In genomic region chr4:22435652-22436051, GRCh38 we compare ENCODE assay signal across 20 cellular contexts.
"Had no signal": no experiment of that assay in that cellular context is flagged by ENCODE, and none has a peak within 500 bp of the region (broad histone marks: within the 10 kb centered on the region; RNA-seq: fewer than 3 reads in every experiment).

No MANE protein-coding gene starts in this region.

- H3K9me3 ChIP-seq: esophagus muscularis mucosa, thyroid gland, uterus had no signal

- H3K4me3 ChIP-seq: cardiac muscle cell, esophagus muscularis mucosa, lung, thyroid gland, uterus had no signal

- H3K36me3 Mint-ChIP-seq: activated CD8-positive, alpha-beta memory T cell treated with anti-CD3 and anti-CD28 coated beads, Interleukin-2, amount 10 ng/mL, durations not matched to agents 7 days and 5 days had no signal

- H3K4me3 Mint-ChIP-seq: activated CD4-positive, alpha-beta memory T cell treated with anti-CD3 and anti-CD28 coated beads, Interleukin-2, amount 10 ng/mL, durations not matched to agents 7 days and 5 days; activated CD8-positive, alpha-beta memory T cell treated with anti-CD3 and anti-CD28 coated beads, Interleukin-2, amount 10 ng/mL, durations not matched to agents 7 days and 5 days; activated naive CD8-positive, alpha-beta T cell treated with anti-CD3 and anti-CD28 coated beads for 36 hours; activated T-helper 17 cell treated with anti-CD3 and anti-CD28 coated beads, Interleukin-2, amount 50 U/mL, for 72 hours; dendritic cell treated with granulocyte-macrophage colony-stimulating factor and Interleukin-4, amounts not matched to agents 40 ng/mL and 50 ng/mL, for 4 days; nephron; T-helper 2 cell treated with Interferon-gamma antibody and Interleukin-4, amounts not matched to agents 5 μg/mL and 100 μg/mL, for 36 hours had no signal

- H3K4me1 Mint-ChIP-seq: activated CD4-positive, alpha-beta memory T cell treated with anti-CD3 and anti-CD28 coated beads, Interleukin-2, amount 10 ng/mL, durations not matched to agents 7 days and 5 days; activated CD8-positive, alpha-beta memory T cell treated with anti-CD3 and anti-CD28 coated beads, Interleukin-2, amount 10 ng/mL, durations not matched to agents 7 days and 5 days; activated T-helper 17 cell treated with anti-CD3 and anti-CD28 coated beads, Interleukin-2, amount 50 U/mL, for 72 hours; nephron had no signal

- H3K27me3 ChIP-seq: cardiac muscle cell, esophagus muscularis mucosa, thyroid gland, uterus had no signal

- H3K27me3 Mint-ChIP-seq: activated CD4-positive, alpha-beta memory T cell treated with anti-CD3 and anti-CD28 coated beads, Interleukin-2, amount 10 ng/mL, durations not matched to agents 7 days and 5 days; activated CD8-positive, alpha-beta memory T cell treated with anti-CD3 and anti-CD28 coated beads, Interleukin-2, amount 10 ng/mL, durations not matched to agents 7 days and 5 days; activated naive CD8-positive, alpha-beta T cell treated with anti-CD3 and anti-CD28 coated beads for 36 hours; activated T-helper 17 cell treated with anti-CD3 and anti-CD28 coated beads, Interleukin-2, amount 50 U/mL, for 72 hours; dendritic cell treated with granulocyte-macrophage colony-stimulating factor and Interleukin-4, amounts not matched to agents 40 ng/mL and 50 ng/mL, for 4 days had no signal

- H3K4me1 ChIP-seq: esophagus muscularis mucosa, uterus had no signal

- H3K27ac Mint-ChIP-seq: activated CD4-positive, alpha-beta memory T cell treated with anti-CD3 and anti-CD28 coated beads, Interleukin-2, amount 10 ng/mL, durations not matched to agents 7 days and 5 days; activated CD8-positive, alpha-beta memory T cell treated with anti-CD3 and anti-CD28 coated beads, Interleukin-2, amount 10 ng/mL, durations not matched to agents 7 days and 5 days; activated naive CD8-positive, alpha-beta T cell treated with anti-CD3 and anti-CD28 coated beads for 36 hours; activated T-helper 17 cell treated with anti-CD3 and anti-CD28 coated beads, Interleukin-2, amount 50 U/mL, for 72 hours; dendritic cell treated with granulocyte-macrophage colony-stimulating factor and Interleukin-4, amounts not matched to agents 40 ng/mL and 50 ng/mL, for 4 days; nephron; T-helper 2 cell treated with Interferon-gamma antibody and Interleukin-4, amounts not matched to agents 5 μg/mL and 100 μg/mL, for 36 hours had no signal

- DNase-seq: activated CD4-positive, alpha-beta memory T cell treated with anti-CD3 and anti-CD28 coated beads, Interleukin-2, amount 10 ng/mL, durations not matched to agents 7 days and 5 days; activated CD4-positive, alpha-beta T cell treated with anti-CD3 and anti-CD28 coated beads for 48 hours; activated CD8-positive, alpha-beta memory T cell treated with anti-CD3 and anti-CD28 coated beads, Interleukin-2, amount 10 ng/mL, durations not matched to agents 7 days and 5 days; activated naive CD4-positive, alpha-beta T cell; activated naive CD8-positive, alpha-beta T cell treated with anti-CD3 and anti-CD28 coated beads for 36 hours; activated T-cell treated with anti-CD3 and anti-CD28 coated beads, Interleukin-2, amount 50 U/mL, for 1 hour; effector memory CD4-positive, alpha-beta T cell; left cardiac atrium; posterior cingulate gyrus; stimulated activated CD4-positive, alpha-beta T cell treated with anti-CD3 and anti-CD28 coated beads, Interleukin-2, amount 100 ng/mL, for 24 hours; stimulated activated naive CD4-positive, alpha-beta T cell treated with Interleukin-2 at 50 U/mL for 16 hours; uterus had no signal

- H3K9me3 Mint-ChIP-seq: activated CD4-positive, alpha-beta memory T cell treated with anti-CD3 and anti-CD28 coated beads, Interleukin-2, amount 10 ng/mL, durations not matched to agents 7 days and 5 days; activated naive CD8-positive, alpha-beta T cell treated with anti-CD3 and anti-CD28 coated beads for 36 hours; dendritic cell treated with granulocyte-macrophage colony-stimulating factor and Interleukin-4, amounts not matched to agents 40 ng/mL and 50 ng/mL, for 4 days; nephron; T-helper 2 cell treated with Interferon-gamma antibody and Interleukin-4, amounts not matched to agents 5 μg/mL and 100 μg/mL, for 36 hours had no signal

- H3K36me3 ChIP-seq: thyroid gland, uterus had no signal

- ATAC-seq: activated CD8-positive, alpha-beta memory T cell treated with anti-CD3 and anti-CD28 coated beads, Interleukin-2, amount 10 ng/mL, durations not matched to agents 7 days and 5 days; activated T-helper 17 cell treated with anti-CD3 and anti-CD28 coated beads, Interleukin-2, amount 50 U/mL, for 72 hours had no signal

- H3K27ac ChIP-seq: cardiac muscle cell, esophagus muscularis mucosa, thyroid gland, uterus had no signal
